13 cellular contexts compared by ENCODE assay signal in the genomic region with DNA sequence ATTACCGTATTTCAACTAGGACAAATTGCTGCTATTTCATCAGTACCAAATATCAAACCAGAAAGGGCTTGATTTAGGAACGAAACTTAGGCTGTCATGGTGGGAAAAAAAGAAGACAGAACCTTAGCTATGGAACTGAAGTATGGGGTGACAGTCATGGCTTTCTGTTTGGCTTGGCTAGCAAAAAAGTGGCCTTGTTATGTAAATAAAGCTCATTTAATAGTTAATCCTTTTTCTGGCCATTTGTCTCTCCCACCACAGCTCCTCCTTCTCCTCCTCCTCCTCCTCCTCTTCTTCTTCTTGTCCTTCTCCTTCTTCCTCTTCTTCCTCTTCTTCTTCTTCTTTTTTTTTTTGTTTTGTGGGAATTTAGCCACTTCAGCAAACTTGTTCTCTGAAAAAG.
DNase-seq lines count a peak whose midpoint lies in the region; ATAC-seq, FAIRE-seq and TF ChIP-seq lines count a peak whose summit lies in the region.
"Had no signal": no experiment of that assay in that cellular context is flagged by ENCODE, and none has a peak within 500 bp of the region (broad histone marks: within the 10 kb centered on the region; RNA-seq: fewer than 3 reads in every experiment).

No MANE protein-coding gene starts in this region.

- H3K4me2 ChIP-seq in GM23248 (ENCODE audit: unreplicated experiment) (no peak overlapping the region), H1 (ENCODE audit: insufficient read depth in 1 of 2, low read depth in 2 of 2, low read length in 2 of 2) (no peak overlapping the region)

- H4K20me1 ChIP-seq in GM23248 (ENCODE audit: insufficient read depth) (no peaks in the 10 kb centered on the region), H1 (replicated peaks in 1 of 2; ENCODE audit: control insufficient read depth in 1 of 2, insufficient read depth in 2 of 2, low read length in 2 of 2) (no peaks in the 10 kb centered on the region)

- no peak overlapping the region for H2BK15ac ChIP-seq in H1 (ENCODE audit: low read length)

- no peaks in the 10 kb centered on the region for H3K79me1 ChIP-seq in H1 (ENCODE audit: low read depth, low read length)

- FAIRE-seq in H1 (lab: Jason Lieb, UNC), result no peak
- FAIRE-seq: K562 had no signal

- H4K91ac ChIP-seq in H1 (replicated peaks; ENCODE audit: insufficient read length, low read length), result no peak overlapping the region

- peak overlapping the region; percentile 56; the same call in 1 of the 2 replicates for H2AFZ ChIP-seq in GM23248
- peak overlapping the region; percentile 43; the same call in 1 of the 2 replicates for H2AFZ ChIP-seq in H1 (ENCODE audit: low read length)

- peaks cover 7% of the 10 kb centered on the region for H3K4me1 Mint-ChIP-seq in progenitor cell of endocrine pancreas (ENCODE audit: low read depth)
- H3K4me1 Mint-ChIP-seq: CD14-positive monocyte had no signal

- H3K79me2 ChIP-seq in GM23248 (ENCODE audit: insufficient read depth) (no peaks in the 10 kb centered on the region), H1 (ENCODE audit: control insufficient read depth in 1 of 2, insufficient read depth in 2 of 2, low read length in 2 of 2) (no peaks in the 10 kb centered on the region)

- TF ChIP-seq POLR2A in H1 (IDR thresholded peaks at IDR 0.05; ENCODE audit: control extremely low read depth in 1 of 2, low read depth in 2 of 2, low read length in 2 of 2), result no peak

- H3K36me3 Mint-ChIP-seq in progenitor cell of endocrine pancreas (ENCODE audit: insufficient read depth), result no peaks in the 10 kb centered on the region
- H3K36me3 Mint-ChIP-seq: CD14-positive monocyte; CD8-positive, alpha-beta T cell had no signal

- no peak overlapping the region for H3K14ac ChIP-seq in H1 (ENCODE audit: insufficient read length)

- no peak overlapping the region for H3K23ac ChIP-seq in H1 (ENCODE audit: insufficient read length)

- TF ChIP-seq CTCF in H1 (IDR thresholded peaks at IDR 0.05; ENCODE audit: control extremely low read depth in 1 of 3, insufficient read depth in 1 of 3, low read depth in 1 of 3, low read length in 3 of 3) (no peak), progenitor cell of endocrine pancreas (IDR thresholded peaks at IDR 0.05; ENCODE audit: unreplicated experiment) (no peak)

- POLR2A ChIA-PET in H1 (lab: Charles Lee; ENCODE audit: partially characterized antibody), result no interaction called here

- no peak overlapping the region for H3K27ac ChIP-seq in GM23248
- no peak overlapping the region for H3K27ac ChIP-seq in H1 (ENCODE audit: low read depth, low read length)
- H3K27ac ChIP-seq: 22Rv1 had no signal

- H3K36me3 ChIP-seq in GM23248 (ENCODE audit: low read depth) (no peaks in the 10 kb centered on the region), H1 (ENCODE audit: control insufficient read depth in 2 of 4, insufficient read depth in 4 of 4, low read length in 3 of 4) (no peaks in the 10 kb centered on the region)

- no peaks in the 10 kb centered on the region for H3K27me3 Mint-ChIP-seq in progenitor cell of endocrine pancreas

- no peak overlapping the region for H4K8ac ChIP-seq in H1 (ENCODE audit: extremely low read depth, insufficient read depth, low read length)

- H2BK120ac ChIP-seq in H1 (replicated peaks; ENCODE audit: low read depth, low read length), result no peak overlapping the region

- H3K9me2 ChIP-seq in GM23248 (ENCODE audit: insufficient read depth), result no peaks in the 10 kb centered on the region

- no peak overlapping the region for H2AK5ac ChIP-seq in H1 (ENCODE audit: low read depth, low read length)

- no peaks in the 10 kb centered on the region for H3K4me1 ChIP-seq in GM23248 (ENCODE audit: insufficient read depth)
- H3K4me1 ChIP-seq in H1 (replicated peaks in 1 of 4; ENCODE audit: control insufficient read depth in 3 of 4, insufficient read depth in 4 of 4, low read length in 3 of 4), result no peaks in the 10 kb centered on the region; a peak in 1 of 7 replicates
- H3K4me1 ChIP-seq: Caco-2 had no signal

- DNase-seq in GM23248, result no peak
- DNase-seq in NCI-H82 (lab: John Stamatoyannopoulos, UW), result peak; percentile 67
- DNase-seq in H1 (ENCODE audit: low read depth in 1 of 2, low spot score in 2 of 2), result no peak
- DNase-seq in progenitor cell of endocrine pancreas (ENCODE audit: low spot score, unreplicated experiment), result no peak
- DNase-seq in DMS 273 (lab: John Stamatoyannopoulos, UW; ENCODE audit: unreplicated experiment), result no peak
- DNase-seq in DMS153 (lab: John Stamatoyannopoulos, UW), result no peak
- DNase-seq: Caco-2; CD8-positive, alpha-beta T cell; HCEC 1CT had no signal

- no peak overlapping the region for H3K56ac ChIP-seq in H1 (replicated peaks; ENCODE audit: insufficient read length, low read depth, low read length)

- H3K4ac ChIP-seq in H1 (replicated peaks; ENCODE audit: insufficient read length, low read depth, low read length), result no peak overlapping the region

- no peak overlapping the region for H4K5ac ChIP-seq in H1 (ENCODE audit: insufficient read length, low read depth, low read length)

- peaks cover 5% of the 10 kb centered on the region for H3K9me3 Mint-ChIP-seq in progenitor cell of endocrine pancreas (ENCODE audit: low read depth)
- H3K9me3 Mint-ChIP-seq: CD14-positive monocyte had no signal

- ATAC-seq in HG02870 (IDR thresholded peaks at IDR 0.05; ENCODE audit: unreplicated experiment), result no peak
- ATAC-seq: CD8-positive, alpha-beta T cell; K562 had no signal

- no peak for TF ChIP-seq RAD21 in H1 (IDR thresholded peaks at IDR 0.05 in 1 of 2, conservative IDR thresholded peaks at IDR 0.05 in 1 of 2; ENCODE audit: low read depth in 2 of 2, low read length in 2 of 2)

- no peak for TF ChIP-seq EP300 in H1 (IDR thresholded peaks at IDR 0.05; ENCODE audit: borderline replicate concordance in 1 of 2, low read depth in 2 of 2, low read length in 2 of 2)

- H3F3A ChIP-seq in GM23248 (ENCODE audit: insufficient read depth), result no peaks in the 10 kb centered on the region

- no peaks in the 10 kb centered on the region for H3K27me3 ChIP-seq in GM23248 (replicated peaks; ENCODE audit: insufficient read depth)
- no peaks in the 10 kb centered on the region for H3K27me3 ChIP-seq in H1 (replicated peaks in 1 of 4; ENCODE audit: control insufficient read depth in 3 of 4, extremely low read depth in 1 of 4, insufficient read depth in 3 of 4, low read length in 3 of 4)

- no peak overlapping the region for H2BK12ac ChIP-seq in H1 (ENCODE audit: low read depth, low read length)

- H3K9ac ChIP-seq in GM23248 (no peak overlapping the region), H1 (replicated peaks in 1 of 4; ENCODE audit: extremely low read depth in 1 of 4, low read depth in 3 of 4, low read length in 3 of 4) (no peak overlapping the region)

- no peak overlapping the region for H3K4me3 Mint-ChIP-seq in progenitor cell of endocrine pancreas (ENCODE audit: low read depth)
- H3K4me3 Mint-ChIP-seq: CD14-positive monocyte; CD8-positive, alpha-beta T cell had no signal

- H3K4me3 ChIP-seq in GM23248, result no peak overlapping the region
- no peak overlapping the region for H3K4me3 ChIP-seq in H1 (ENCODE audit: extremely low read depth in 1 of 4, insufficient read depth in 2 of 4, low read depth in 3 of 4, low read length in 4 of 4)
- H3K4me3 ChIP-seq: K562 had no signal

- no peak overlapping the region for H2BK20ac ChIP-seq in H1 (ENCODE audit: low read length)

- peak overlapping the region; percentile 18 for H3K27ac Mint-ChIP-seq in progenitor cell of endocrine pancreas
- H3K27ac Mint-ChIP-seq: CD14-positive monocyte; CD8-positive, alpha-beta T cell had no signal

- CTCF ChIA-PET in H1 (lab: Charles Lee; ENCODE audit: partially characterized antibody), result interaction anchor here (0.6 kb wide), 1 partner anchor 101 kb away, joined by 3 read pairs; no protein-coding TSS in a partner anchor

- H2BK5ac ChIP-seq in H1 (ENCODE audit: low read depth, low read length), result no peak overlapping the region

- WGBS in GM23248 (ENCODE audit: low coverage in 1 of 2, low lambda C conversion rate in 2 of 2, missing lambda C conversion rate in 2 of 2), 2 experiments, result 23 to 34% methylated on average over 2 of the region's 2 CpGs
- WGBS in H1 (ENCODE audit: extremely low coverage in 1 of 2, insufficient coverage in 1 of 2, insufficient read length in 1 of 2, insufficient replicate concordance in 2 of 2, low coverage in 1 of 2, low lambda C conversion rate in 2 of 2, missing lambda C conversion rate in 1 of 2), 2 experiments, result 95% methylated on average over 2 of the region's 2 CpGs; no CpG with 5 or more reads in 1 of the 2 experiments

- in situ Hi-C loops in GM23248 (cut with MboI), result loop anchor here (25.0 kb wide), 1 partner anchor 436 kb away; a partner anchor contains a TSS

- H3K23me2 ChIP-seq in H1 (ENCODE audit: low read depth, low read length), result no peaks in the 10 kb centered on the region

- H3K18ac ChIP-seq in H1 (ENCODE audit: extremely low read depth, low read length), result no peak overlapping the region

- H3K9me3 ChIP-seq in GM23248 (ENCODE audit: low read depth) (no peaks in the 10 kb centered on the region), H1 (ENCODE audit: insufficient read depth in 2 of 2, low read depth in 1 of 2, low read length in 1 of 2) (no peaks in the 10 kb centered on the region)
- H3K9me3 ChIP-seq: Caco-2 had no signal

TF ChIP-seq in H1, 55 proteins besides CTCF, POLR2A, EP300 and RAD21:
- TF ChIP-seq SIN3A (conservative IDR thresholded peaks at IDR 0.05 in 1 of 2, IDR thresholded peaks at IDR 0.05 in 1 of 2; ENCODE audit: low read depth in 1 of 2, low read length in 2 of 2), result no peak
- no peak for TF ChIP-seq SP2 (IDR thresholded peaks at IDR 0.05; ENCODE audit: low read length)
